33 cellular contexts compared by ENCODE assay signal in the genomic region with DNA sequence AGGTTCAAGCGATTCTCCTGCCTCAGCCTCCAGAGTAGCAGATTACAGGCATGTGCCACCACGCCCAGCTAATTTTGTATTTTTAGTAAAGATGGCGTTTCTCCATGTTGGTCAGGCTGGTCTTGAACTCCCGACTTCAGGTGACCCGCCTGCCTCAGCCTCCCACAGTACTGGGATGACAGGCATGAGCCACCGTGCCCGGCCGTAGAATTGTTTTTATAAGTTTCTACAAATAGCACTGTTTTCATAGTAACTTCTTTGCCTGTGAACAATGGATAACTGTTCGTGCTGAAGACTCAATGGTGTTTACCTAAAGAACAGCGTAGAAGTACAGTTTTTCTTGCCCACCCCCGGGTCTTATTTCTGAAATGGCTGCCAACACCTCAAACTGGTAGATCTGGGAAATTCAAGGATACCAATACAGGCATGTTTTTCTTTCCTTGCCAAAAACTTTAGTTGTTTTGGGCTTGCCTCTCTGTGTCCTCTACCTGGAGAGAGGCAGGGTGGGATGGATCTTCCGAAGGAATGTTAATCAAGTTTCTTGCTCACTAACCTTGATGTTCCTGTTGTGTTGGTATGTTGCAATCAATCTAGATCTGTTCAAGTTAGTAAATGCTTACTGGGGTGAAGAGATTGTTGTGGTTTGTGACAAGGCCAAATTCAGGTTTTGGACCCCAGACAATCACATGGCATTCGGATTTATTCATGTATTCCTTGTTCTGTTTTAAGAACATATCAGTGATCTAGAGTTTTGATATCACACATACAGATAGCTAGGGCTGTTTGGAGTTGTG. TPM values are rescaled to one million over a fixed set of nuclear protein-coding genes. Genes with fewer than 3 reads are reported as not detected.
DNase-seq lines count a peak whose midpoint lies in the region; ATAC-seq, FAIRE-seq and TF ChIP-seq lines count a peak whose summit lies in the region.
"Had no signal": no experiment of that assay in that cellular context is flagged by ENCODE, and none has a peak within 500 bp of the region (broad histone marks: within the 10 kb centered on the region; RNA-seq: fewer than 3 reads in every experiment).

No MANE protein-coding gene starts in this region.

- POLR2A ChIA-PET in PC-9 (lab: Charles Lee; ENCODE audit: unreplicated experiment), result no interaction called here

- H3K4me1 ChIP-seq in PC-9 (replicated peaks; ENCODE audit: insufficient read depth) (peaks cover 16% of the 10 kb centered on the region), suprapubic skin (peaks cover 50% of the 10 kb centered on the region)
- H3K4me1 ChIP-seq: parathyroid adenoma had no signal

- H3K27me3 ChIP-seq in PC-9 (ENCODE audit: insufficient read depth, low read depth), result no peaks in the 10 kb centered on the region
- no peaks in the 10 kb centered on the region for H3K27me3 ChIP-seq in bronchial epithelial cell (ENCODE audit: control insufficient read depth, insufficient read depth, low read length)
- H3K27me3 ChIP-seq in suprapubic skin, result no peaks in the 10 kb centered on the region
- H3K27me3 ChIP-seq: cardiac muscle cell, testis had no signal

- DNase-seq in PC-9, result peak in 1 of 2 experiments; percentile 81
- DNase-seq in bronchial epithelial cell (ENCODE audit: low read depth), result peak; percentile 83
- peak; percentile 33 for DNase-seq in kidney tubule cell (ENCODE audit: low spot score)
- no peak for DNase-seq in suprapubic skin (ENCODE audit: low spot score in 2 of 2)
- no peak for DNase-seq in SW480 (ENCODE audit: low spot score)
- DNase-seq in T-helper 2 cell, result no peak
- DNase-seq: activated CD4-positive, alpha-beta T cell treated with anti-CD3 and anti-CD28 coated beads, Interleukin-2, amount 10 ng/mL, durations not matched to agents 24 days and 14 days; activated naive CD4-positive, alpha-beta T cell treated with Interleukin-2 at 50 U/mL for 16 hours; activated T-cell treated with anti-CD3 and anti-CD28 coated beads, Interleukin-2, amount 50 U/mL, for 24 hours; CD8-positive, alpha-beta T cell; DMS 273 treated with DMSO at 0.1 percent for 48 hours; effector memory CD8-positive, alpha-beta T cell; EL; NCI-H1092; NCI-H1694 treated with DMSO at 0.1 percent for 48 hours; NCI-H2171; NCI-H524 treated with DMSO at 0.1 percent for 48 hours; Right ventricle myocardium superior; stimulated activated CD4-positive, alpha-beta T cell treated with anti-CD3 and anti-CD28 coated beads, Interleukin-15, amount 100 ng/mL, for 24 hours; stimulated activated naive CD4-positive, alpha-beta T cell treated with Interleukin-2 at 50 U/mL for 16 hours; testis had no signal

- no peaks in the 10 kb centered on the region for H4K20me1 ChIP-seq in PC-9 (ENCODE audit: insufficient read depth)

- H3K4me3 ChIP-seq in PC-9 (no peak overlapping the region), bronchial epithelial cell (ENCODE audit: low read depth, low read length) (no peak overlapping the region), suprapubic skin (peak overlapping the region; percentile 5)
- H3K4me3 ChIP-seq: cardiac muscle cell, coronary artery, GM12878, testis had no signal

- H3K27ac ChIP-seq in PC-9, result peak overlapping the region; percentile 46; the same call in 1 of the 2 replicates
- H3K27ac ChIP-seq in suprapubic skin, result peak overlapping the region; percentile 51
- H3K27ac ChIP-seq: cardiac muscle cell, coronary artery, parathyroid adenoma, testis had no signal

- CTCF ChIA-PET in PC-9 (lab: Charles Lee), result no interaction called here

- peaks cover 12% of the 10 kb centered on the region; the same call in 1 of the 2 replicates for H3K79me2 ChIP-seq in PC-9 (ENCODE audit: low read depth)

- H3K36me3 ChIP-seq in PC-9 (ENCODE audit: low read depth) (no peaks in the 10 kb centered on the region), bronchial epithelial cell (ENCODE audit: control insufficient read depth, insufficient read depth, low read length) (no peaks in the 10 kb centered on the region), suprapubic skin (no peaks in the 10 kb centered on the region)
- H3K36me3 ChIP-seq: cardiac muscle cell had no signal

- peaks cover 9% of the 10 kb centered on the region for H3F3A ChIP-seq in PC-9 (ENCODE audit: insufficient read depth, low read depth)

- peak overlapping the region; percentile 48 for H3K4me2 ChIP-seq in PC-9

- WGBS in suprapubic skin, result 50% methylated on average over 13 of the region's 13 CpGs

- TF ChIP-seq CTCF in PC-9 (conservative IDR thresholded peaks at IDR 0.05), result no peak
- no peak for TF ChIP-seq CTCF in bronchial epithelial cell (IDR thresholded peaks at IDR 0.05; ENCODE audit: insufficient read depth, low read length, severe bottlenecking)
- TF ChIP-seq CTCF in suprapubic skin (IDR thresholded peaks at IDR 0.05), result no peak

- H3K9me3 ChIP-seq in PC-9 (ENCODE audit: insufficient read depth, low read depth) (no peaks in the 10 kb centered on the region), suprapubic skin (no peaks in the 10 kb centered on the region)
- H3K9me3 ChIP-seq: testis had no signal

- BruUV-seq in PC-9 (replicated peaks; lab: Mats Ljungman, UMichigan), result no TSS peak

- TF ChIP-seq POLR2A in suprapubic skin (IDR thresholded peaks at IDR 0.05), result no peak

- no peak for TF ChIP-seq EP300 in suprapubic skin (IDR thresholded peaks at IDR 0.05)

- no peaks in the 10 kb centered on the region for H3K9me2 ChIP-seq in PC-9 (ENCODE audit: insufficient read depth)

- intact Hi-C loops in PC-9 (cut with micrococcal nuclease; ENCODE audit: unreplicated experiment), result no loop called here

- no peak for FAIRE-seq in bronchial epithelial cell (lab: Jason Lieb, UNC)
- FAIRE-seq: GM12878, H1, islet of Langerhans had no signal

- H2AFZ ChIP-seq in PC-9, result no peak overlapping the region
- H2AFZ ChIP-seq: parathyroid adenoma had no signal

- ATAC-seq in HG03342 (IDR thresholded peaks at IDR 0.05; ENCODE audit: unreplicated experiment) (no peak), GM18498 (IDR thresholded peaks at IDR 0.05; ENCODE audit: unreplicated experiment) (no peak)
- ATAC-seq: CD8-positive, alpha-beta T cell; effector memory CD8-positive, alpha-beta T cell; GM12878; sciatic nerve had no signal

RNA-seq across cellular contexts. Expression of gene RUFY3, which starts 2.8 kb away (rescaled TPM):
- total RNA-seq in PC-9 (2021) (22.8 and 23.6 TPM in 2 replicates), bronchial epithelial cell (43.2 and 59.8 TPM in 2 replicates), suprapubic skin (100 to 1,000 TPM in 1 of 4 donors, 10 to 100 TPM in 3; 53.2 to 155 (median 68.1) TPM)

RNA-seq across cellular contexts. Expression of gene UTP3, which starts 30.7 kb away (rescaled TPM):
- total RNA-seq in PC-9 (2021), result 15.1 and 16.4 TPM in 2 replicates
- total RNA-seq in bronchial epithelial cell, result 15.0 and 18.2 TPM in 2 replicates
- total RNA-seq in suprapubic skin, result 10 to 100 TPM; 19.2 to 27.6 (median 22.6) TPM

RNA-seq across cellular contexts. Expression of gene JCHAIN, which starts 52.7 kb away (rescaled TPM):
- total RNA-seq in PC-9 (2021) (not detected in 2 replicates), bronchial epithelial cell (not detected in 2 replicates), suprapubic skin (1 to 10 TPM in 2 of 4 donors, under 1 TPM in 1, not detected in 1; 0.68 to 8.4 (median 1.4) TPM)
- total RNA-seq: A673; activated CD4-positive, alpha-beta T cell treated with anti-CD3 and anti-CD28 coated beads, Interleukin-2, amount 10 ng/mL, durations not matched to agents 24 days and 14 days; cardiac muscle cell; glomerular endothelial cell; H1; neural crest cell had no signal

Comparison
In these comparisons a context has a peak if more than half of its experiments do, and no peak if none do; other contexts are left out.
1. DNase-seq: peak in bronchial epithelial cell (single experiment) and kidney tubule cell (single experiment); none in suprapubic skin (0 of 2), SW480 (single experiment) and T-helper 2 cell (0 of 5).